ENCODE assay signal across 1 cellular context in genomic region chr17:44781553-44782348, GRCh38.
TF ChIP-seq lines count a peak whose summit lies in the region.

No MANE protein-coding gene starts in this region.

TF ChIP-seq in HEK293, 187 proteins besides CTCF, POLR2A, EP300 and RAD21 (continued from another document):
- no peak for TF ChIP-seq ZNF280D (tag by site-specific recombination; IDR thresholded peaks at IDR 0.05)
- peak; percentile 87 for TF ChIP-seq ZNF341 (tag by site-specific recombination; IDR thresholded peaks at IDR 0.05; ENCODE audit: low read depth)
- TF ChIP-seq ZNF324 (tag by site-specific recombination; IDR thresholded peaks at IDR 0.05) = no peak
- TF ChIP-seq ZNF18 (tag by site-specific recombination; IDR thresholded peaks at IDR 0.05) = 0 out of 2 replicates have a peak, but pooled peaks have one; percentile 22
